19 cellular contexts compared by ENCODE assay signal in the genomic region with DNA sequence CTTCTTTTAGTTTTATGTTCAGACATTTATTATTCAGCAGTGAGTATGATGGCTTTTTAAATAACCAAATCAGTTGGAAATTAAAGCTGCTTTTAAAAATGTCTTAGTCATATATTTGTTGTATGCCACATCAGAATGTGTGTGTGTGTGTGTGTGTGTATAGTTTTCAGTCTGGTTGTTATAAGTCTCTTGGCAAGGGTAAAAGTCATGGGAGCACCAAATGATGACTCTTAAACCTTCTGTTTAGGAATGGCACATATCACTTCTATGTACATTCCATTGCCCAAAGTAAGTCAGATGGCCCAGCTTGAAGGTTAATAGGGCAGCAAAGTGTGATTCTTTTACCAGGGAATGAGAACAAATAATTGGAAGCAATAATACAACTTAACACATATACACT.
"Had no signal": no experiment of that assay in that cellular context is flagged by ENCODE, and none has a peak within 500 bp of the region (broad histone marks: within the 10 kb centered on the region; RNA-seq: fewer than 3 reads in every experiment).

No MANE protein-coding gene starts in this region.

- H3K27ac ChIP-seq: ascending aorta, neural progenitor cell, ovary, sigmoid colon, spleen, thoracic aorta, upper lobe of left lung had no signal

- H3K4me3 Mint-ChIP-seq: activated CD4-positive, alpha-beta T cell treated with anti-CD3 and anti-CD28 coated beads for 36 hours; activated naive CD4-positive, alpha-beta T cell treated with anti-CD3 and anti-CD28 coated beads, Interleukin-2, amount 50 U/mL, for 24 hours; immature natural killer cell; naive thymus-derived CD4-positive, alpha-beta T cell; neural progenitor cell; stimulated activated memory B cell treated with anti-CD40 and anti-IgM and Interleukin-4, amounts not matched to agents 10 μg/mL and 1 μg/mL and 100 μg/mL, for 72 hours; T-helper 2 cell treated with Interferon-gamma antibody and Interleukin-4, amounts not matched to agents 5 μg/mL and 100 μg/mL, for 36 hours had no signal

- FAIRE-seq: TTC549 had no signal

- H3K4me2 ChIP-seq: neural progenitor cell had no signal

- H3K9me3 ChIP-seq: ascending aorta, ovary, sigmoid colon, thoracic aorta, upper lobe of left lung had no signal

- H3K4me1 Mint-ChIP-seq: activated CD4-positive, alpha-beta T cell treated with anti-CD3 and anti-CD28 coated beads for 36 hours; activated naive CD4-positive, alpha-beta T cell treated with anti-CD3 and anti-CD28 coated beads, Interleukin-2, amount 50 U/mL, for 24 hours; immature natural killer cell; naive thymus-derived CD4-positive, alpha-beta T cell; neural progenitor cell; stimulated activated memory B cell treated with anti-CD40 and anti-IgM and Interleukin-4, amounts not matched to agents 10 μg/mL and 1 μg/mL and 100 μg/mL, for 72 hours had no signal

- H3K27me3 Mint-ChIP-seq: activated CD4-positive, alpha-beta T cell treated with anti-CD3 and anti-CD28 coated beads for 36 hours; activated naive CD4-positive, alpha-beta T cell treated with anti-CD3 and anti-CD28 coated beads, Interleukin-2, amount 50 U/mL, for 24 hours; stimulated activated memory B cell treated with anti-CD40 and anti-IgM and Interleukin-4, amounts not matched to agents 10 μg/mL and 1 μg/mL and 100 μg/mL, for 72 hours had no signal

- H3K9me3 Mint-ChIP-seq: neural progenitor cell; stimulated activated memory B cell treated with anti-CD40 and anti-IgM and Interleukin-4, amounts not matched to agents 10 μg/mL and 1 μg/mL and 100 μg/mL, for 72 hours; T-helper 2 cell treated with Interferon-gamma antibody and Interleukin-4, amounts not matched to agents 5 μg/mL and 100 μg/mL, for 36 hours had no signal

- H3K36me3 Mint-ChIP-seq: activated naive CD4-positive, alpha-beta T cell treated with anti-CD3 and anti-CD28 coated beads, Interleukin-2, amount 50 U/mL, for 24 hours; immature natural killer cell; naive thymus-derived CD4-positive, alpha-beta T cell; neural progenitor cell; stimulated activated memory B cell treated with anti-CD40 and anti-IgM and Interleukin-4, amounts not matched to agents 10 μg/mL and 1 μg/mL and 100 μg/mL, for 72 hours had no signal

- H3K27ac Mint-ChIP-seq: activated CD4-positive, alpha-beta T cell treated with anti-CD3 and anti-CD28 coated beads for 36 hours; activated naive CD4-positive, alpha-beta T cell treated with anti-CD3 and anti-CD28 coated beads, Interleukin-2, amount 50 U/mL, for 24 hours; immature natural killer cell; naive thymus-derived CD4-positive, alpha-beta T cell; neural progenitor cell; stimulated activated memory B cell treated with anti-CD40 and anti-IgM and Interleukin-4, amounts not matched to agents 10 μg/mL and 1 μg/mL and 100 μg/mL, for 72 hours; T-helper 2 cell treated with Interferon-gamma antibody and Interleukin-4, amounts not matched to agents 5 μg/mL and 100 μg/mL, for 36 hours had no signal

- H2AFZ ChIP-seq: neural progenitor cell had no signal

- DNase-seq: activated CD4-positive, alpha-beta T cell treated with anti-CD3 and anti-CD28 coated beads for 36 hours; activated CD4-positive, alpha-beta T cell treated with anti-CD3 and anti-CD28 coated beads, Interleukin-2, amount 50 U/mL, for 48 hours; activated gamma-delta T cell; immature natural killer cell; left cardiac atrium; mesendoderm; naive thymus-derived CD4-positive, alpha-beta T cell; ovary; sigmoid colon; spleen; stimulated activated CD4-positive, alpha-beta T cell treated with anti-CD3 and anti-CD28 coated beads, Interleukin-4, amount 100 ng/mL, for 4 hours; upper lobe of left lung had no signal

- H3K4me1 ChIP-seq: ascending aorta, neural progenitor cell, sigmoid colon, spleen, upper lobe of left lung had no signal

- H3K9ac ChIP-seq: neural progenitor cell had no signal

- H3K36me3 ChIP-seq: ascending aorta, neural progenitor cell, ovary, sigmoid colon, spleen, thoracic aorta, upper lobe of left lung had no signal

- H3K27me3 ChIP-seq: ascending aorta, neural progenitor cell, ovary, sigmoid colon, spleen, upper lobe of left lung had no signal

- H3K4me3 ChIP-seq: ascending aorta, neural progenitor cell, ovary, sigmoid colon, spleen, thoracic aorta, upper lobe of left lung had no signal

- ATAC-seq: activated CD4-positive, alpha-beta T cell treated with anti-CD3 and anti-CD28 coated beads for 36 hours; left cardiac atrium; naive thymus-derived CD4-positive, alpha-beta T cell; stimulated activated memory B cell treated with anti-CD40 and anti-IgM and Interleukin-4, amounts not matched to agents 10 μg/mL and 1 μg/mL and 100 μg/mL, for 72 hours had no signal
